Comparison of ENCODE assay signal across 26 cellular contexts in the genomic region with DNA sequence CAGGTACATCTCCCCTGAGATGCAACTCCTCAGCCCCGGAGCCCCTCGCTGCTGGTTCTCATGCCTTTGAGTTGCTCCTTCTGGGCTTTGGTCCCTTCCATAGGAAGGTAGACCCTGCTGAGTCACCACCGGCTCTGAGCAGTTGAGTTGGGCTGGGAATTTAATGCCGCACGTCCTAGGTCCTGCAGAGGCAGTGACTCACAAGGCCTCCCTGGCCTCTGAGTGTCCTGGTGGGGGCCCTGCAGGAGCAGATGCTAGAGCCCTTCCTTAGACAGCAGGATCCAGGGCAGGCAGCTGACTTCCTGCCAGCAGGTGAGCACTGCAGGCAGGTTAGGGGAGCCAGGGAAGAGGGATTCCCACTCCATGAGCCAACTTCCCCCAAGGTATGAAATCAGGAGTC. TPM values are rescaled to one million over a fixed set of nuclear protein-coding genes. Genes with fewer than 3 reads are reported as not detected.
DNase-seq lines count a peak whose midpoint lies in the region; ATAC-seq, FAIRE-seq and TF ChIP-seq lines count a peak whose summit lies in the region.
"Had no signal": no experiment of that assay in that cellular context is flagged by ENCODE, and none has a peak within 500 bp of the region (broad histone marks: within the 10 kb centered on the region; RNA-seq: fewer than 3 reads in every experiment).

No MANE protein-coding gene starts in this region.

- H3K9ac ChIP-seq in H1 (replicated peaks in 1 of 4; ENCODE audit: extremely low read depth in 1 of 4, low read depth in 3 of 4, low read length in 3 of 4) (no peak overlapping the region), mesendoderm (ENCODE audit: low read length) (no peak overlapping the region)
- H3K9ac ChIP-seq: BLaER1 treated with 17β-estradiol and CSF1 and Interleukin-3, amounts not matched to agents 10 nM and 100 nM had no signal

- H3K4me2 ChIP-seq in A549 (peak overlapping the region; percentile 27), H1 (ENCODE audit: insufficient read depth in 1 of 2, low read depth in 2 of 2, low read length in 2 of 2) (no peak overlapping the region), mesendoderm (ENCODE audit: low read length) (no peak overlapping the region)
- H3K4me2 ChIP-seq: BLaER1 treated with 17β-estradiol and CSF1 and Interleukin-3, amounts not matched to agents 10 nM and 100 nM had no signal

- H3K18ac ChIP-seq in H1 (ENCODE audit: extremely low read depth, low read length) (peak overlapping the region; percentile 62; the same call in 1 of the 2 replicates), mesendoderm (ENCODE audit: low read length) (no peak overlapping the region)

- FAIRE-seq in A549 (lab: Jason Lieb, UNC) (no peak), H1 (lab: Jason Lieb, UNC) (no peak)
- FAIRE-seq: GM19239 had no signal

- H3K4me3 ChIP-seq in A549 = no peak overlapping the region
- H3K4me3 ChIP-seq in H1 (ENCODE audit: extremely low read depth in 1 of 4, insufficient read depth in 2 of 4, low read depth in 3 of 4, low read length in 4 of 4) = no peak overlapping the region
- H3K4me3 ChIP-seq in mesendoderm (ENCODE audit: low read length) = no peak overlapping the region
- H3K4me3 ChIP-seq: BLaER1 treated with 17β-estradiol and CSF1 and Interleukin-3, amounts not matched to agents 10 nM and 100 nM; SJCRH30 had no signal

- no peak overlapping the region for H3K14ac ChIP-seq in H1 (ENCODE audit: insufficient read length)

- ATAC-seq in A549 (peak in 1 of 2 experiments; percentile 43; a peak in 2 of 6 replicates), HG02938 (IDR thresholded peaks at IDR 0.05; ENCODE audit: unreplicated experiment) (no peak), HG03039 (IDR thresholded peaks at IDR 0.05; ENCODE audit: unreplicated experiment) (no peak)
- ATAC-seq: CD8-positive, alpha-beta T cell had no signal

- peaks cover 22% of the 10 kb centered on the region for H3K4me1 ChIP-seq in A549
- peaks cover 0 to 4% (median 0%) of the 10 kb centered on the region in 4 experiments; a peak in 3 of 7 replicates for H3K4me1 ChIP-seq in H1 (replicated peaks in 1 of 4; ENCODE audit: control insufficient read depth in 3 of 4, insufficient read depth in 4 of 4, low read length in 3 of 4)
- no peaks in the 10 kb centered on the region for H3K4me1 ChIP-seq in mesendoderm (ENCODE audit: control insufficient read depth, low read depth, low read length)
- H3K4me1 ChIP-seq: SJCRH30 had no signal

- TF ChIP-seq RAD21 in A549 (conservative IDR thresholded peaks at IDR 0.05 in 1 of 2, IDR thresholded peaks at IDR 0.05 in 1 of 2) = no peak
- TF ChIP-seq RAD21 in H1 (IDR thresholded peaks at IDR 0.05 in 1 of 2, conservative IDR thresholded peaks at IDR 0.05 in 1 of 2; ENCODE audit: low read depth in 2 of 2, low read length in 2 of 2) = no peak

- no peaks in the 10 kb centered on the region for H3K79me2 ChIP-seq in H1 (ENCODE audit: control insufficient read depth in 1 of 2, insufficient read depth in 2 of 2, low read length in 2 of 2)
- H3K79me2 ChIP-seq in mesendoderm (ENCODE audit: control insufficient read depth, insufficient read depth, low read length) = no peaks in the 10 kb centered on the region

- TF ChIP-seq POLR2A in A549 (IDR thresholded peaks at IDR 0.05; ENCODE audit: low read length) = no peak
- no peak for TF ChIP-seq POLR2A in H1 (IDR thresholded peaks at IDR 0.05; ENCODE audit: control extremely low read depth in 1 of 2, low read depth in 2 of 2, low read length in 2 of 2)

- H4K8ac ChIP-seq in H1 (ENCODE audit: extremely low read depth, insufficient read depth, low read length) (no peak overlapping the region), mesendoderm (ENCODE audit: low read depth, low read length) (no peak overlapping the region)

- POLR2A ChIA-PET in A549 (lab: Yijun Ruan, JAX) = no interaction called here
- POLR2A ChIA-PET in H1 (lab: Charles Lee; ENCODE audit: partially characterized antibody) = interaction anchor here (1.4 to 1.5 kb wide), 2 partner anchors 13 to 21 kb away, joined by 3 read pairs; no protein-coding TSS in a partner anchor

- H3K9me3 ChIP-seq in A549 (no peaks in the 10 kb centered on the region), H1 (ENCODE audit: insufficient read depth in 2 of 2, low read depth in 1 of 2, low read length in 1 of 2) (no peaks in the 10 kb centered on the region)
- H3K9me3 ChIP-seq: BLaER1 treated with 17β-estradiol and CSF1 and Interleukin-3, amounts not matched to agents 10 nM and 100 nM; SJCRH30 had no signal

- WGBS in A549 (ENCODE audit: missing lambda C conversion rate) = 19% methylated on average over 5 of the region's 5 CpGs
- 65% methylated on average over 5 of the region's 5 CpGs; no CpG with 5 or more reads in 1 of the 2 experiments for WGBS in H1 (ENCODE audit: extremely low coverage in 1 of 2, insufficient coverage in 1 of 2, insufficient read length in 1 of 2, insufficient replicate concordance in 2 of 2, low coverage in 1 of 2, low lambda C conversion rate in 2 of 2, missing lambda C conversion rate in 1 of 2), 2 experiments
- WGBS in mesendoderm (ENCODE audit: extremely low coverage, insufficient coverage, low lambda C conversion rate) = no CpG with 5 or more reads among the region's 5 CpGs

- TF ChIP-seq EP300 in A549 (IDR thresholded peaks at IDR 0.05) (no peak), H1 (IDR thresholded peaks at IDR 0.05; ENCODE audit: borderline replicate concordance in 1 of 2, low read depth in 2 of 2, low read length in 2 of 2) (no peak)

- 0 out of 2 replicates have a peak overlapping the region, but pooled peaks have one; percentile 24 for H2AK5ac ChIP-seq in H1 (ENCODE audit: low read depth, low read length)
- no peak overlapping the region for H2AK5ac ChIP-seq in mesendoderm (ENCODE audit: low read length)

- no peaks in the 10 kb centered on the region for H3K36me3 ChIP-seq in H1 (ENCODE audit: control insufficient read depth in 2 of 4, insufficient read depth in 4 of 4, low read length in 3 of 4)
- no peaks in the 10 kb centered on the region for H3K36me3 ChIP-seq in mesendoderm (ENCODE audit: control insufficient read depth, insufficient read depth, low read length)
- H3K36me3 ChIP-seq: BLaER1 treated with 17β-estradiol and CSF1 and Interleukin-3, amounts not matched to agents 10 nM and 100 nM; SJCRH30 had no signal

- no peak overlapping the region for H2BK15ac ChIP-seq in H1 (ENCODE audit: low read length)
- no peak overlapping the region for H2BK15ac ChIP-seq in mesendoderm (replicated peaks; ENCODE audit: low read depth)

- H3K23ac ChIP-seq in H1 (ENCODE audit: insufficient read length) = no peak overlapping the region
- no peak overlapping the region for H3K23ac ChIP-seq in mesendoderm (ENCODE audit: low read length)

- H2BK120ac ChIP-seq in H1 (replicated peaks; ENCODE audit: low read depth, low read length) (no peak overlapping the region), mesendoderm (ENCODE audit: low read depth, low read length) (no peak overlapping the region)

- H3K79me1 ChIP-seq in H1 (ENCODE audit: low read depth, low read length) = no peaks in the 10 kb centered on the region
- no peaks in the 10 kb centered on the region for H3K79me1 ChIP-seq in mesendoderm (ENCODE audit: low read length)

- peak overlapping the region; percentile 52 to 76; a peak in 5 of 6 replicates for H3K27ac ChIP-seq in A549
- H3K27ac ChIP-seq in H1 (ENCODE audit: low read depth, low read length) = no peak overlapping the region
- no peak overlapping the region for H3K27ac ChIP-seq in mesendoderm (ENCODE audit: low read depth, low read length)
- H3K27ac ChIP-seq: 22Rv1; BLaER1 treated with 17β-estradiol and CSF1 and Interleukin-3, amounts not matched to agents 10 nM and 100 nM; HL-60; SJCRH30 had no signal

- no peak overlapping the region for H3K4ac ChIP-seq in H1 (replicated peaks; ENCODE audit: insufficient read length, low read depth, low read length)
- no peak overlapping the region for H3K4ac ChIP-seq in mesendoderm (ENCODE audit: low read depth, low read length)

- no peak overlapping the region for H2BK12ac ChIP-seq in H1 (ENCODE audit: low read depth, low read length)

- TF ChIP-seq CTCF in A549 (IDR thresholded peaks at IDR 0.05) (no peak), H1 (IDR thresholded peaks at IDR 0.05; ENCODE audit: control extremely low read depth in 1 of 3, insufficient read depth in 1 of 3, low read depth in 1 of 3, low read length in 3 of 3) (no peak)

- DNase-seq in A549 (ENCODE audit: low read depth in 1 of 2, low spot score in 1 of 2) = peak in 1 of 2 experiments; percentile 32
- peak; percentile 47 for DNase-seq in HT1080 (ENCODE audit: low read depth)
- DNase-seq in H1 (ENCODE audit: low read depth in 1 of 2, low spot score in 2 of 2) = no peak
- DNase-seq in mesendoderm = peak; percentile 57
- no peak for DNase-seq in Kasumi-1 (lab: John Stamatoyannopoulos, UW)
- DNase-seq in HuH-7 (ENCODE audit: low spot score) = no peak
- DNase-seq: CD8-positive, alpha-beta T cell; DND-41; HFFc6; KG1; MV-4-11; NCI-H1105 treated with DMSO at 0.1 percent for 48 hours; NCI-H2081; NCI-H2171; NCI-H345; NCI-H524; NCI-H774; NK-92 treated with Interleukin-12 subunit alpha and Interleukin-12 subunit beta, amount 100 ng/mL, for 24 hours; SJCRH30 had no signal

- no peak overlapping the region for H2BK5ac ChIP-seq in H1 (ENCODE audit: low read depth, low read length)
- no peak overlapping the region for H2BK5ac ChIP-seq in mesendoderm (ENCODE audit: low read length)

- H2BK20ac ChIP-seq in H1 (ENCODE audit: low read length) = no peak overlapping the region

- no peak overlapping the region for H4K91ac ChIP-seq in H1 (replicated peaks; ENCODE audit: insufficient read length, low read length)

- no peak overlapping the region for H3K56ac ChIP-seq in H1 (replicated peaks; ENCODE audit: insufficient read length, low read depth, low read length)
- no peak overlapping the region for H3K56ac ChIP-seq in mesendoderm (ENCODE audit: low read length)

- H4K5ac ChIP-seq in H1 (ENCODE audit: insufficient read length, low read depth, low read length) = no peak overlapping the region
- no peak overlapping the region for H4K5ac ChIP-seq in mesendoderm (ENCODE audit: low read length)

- H4K20me1 ChIP-seq in H1 (replicated peaks in 1 of 2; ENCODE audit: control insufficient read depth in 1 of 2, insufficient read depth in 2 of 2, low read length in 2 of 2) = no peaks in the 10 kb centered on the region

- CTCF ChIA-PET in A549 (lab: Yijun Ruan, JAX) (interaction anchor here (1.1 to 1.9 kb wide), 2 partner anchors 10 to 193 kb away, joined by 3 to 6 read pairs; no protein-coding TSS in a partner anchor), H1 (lab: Charles Lee; ENCODE audit: partially characterized antibody) (interaction anchor here (0.6 to 9.3 kb wide), 8 partner anchors 13 to 227 kb away, joined by 3 to 119 read pairs (median 3); no protein-coding TSS in a partner anchor)

- H2AFZ ChIP-seq in H1 (ENCODE audit: low read length) = no peak overlapping the region; the same call in 1 of the 2 replicates

- H3K27me3 ChIP-seq in H1 (replicated peaks in 1 of 4; ENCODE audit: control insufficient read depth in 3 of 4, extremely low read depth in 1 of 4, insufficient read depth in 3 of 4, low read length in 3 of 4) (peaks cover 0 to 10% (median 4%) of the 10 kb centered on the region in 4 experiments; a peak in 5 of 7 replicates), mesendoderm (ENCODE audit: insufficient read depth, low read length, poor library complexity) (peaks cover 3% of the 10 kb centered on the region)
- H3K27me3 ChIP-seq: SJCRH30 had no signal

- H3K23me2 ChIP-seq in H1 (ENCODE audit: low read depth, low read length) = peaks cover 10% of the 10 kb centered on the region; the same call in 1 of the 2 replicates

RNA-seq across cellular contexts. Expression of a gene that starts 5.5 kb away (rescaled TPM):
- polyA plus RNA-seq in A549 (2011; rRNA removed) (55.2 and 86.5 TPM in 2 replicates), A549 (2017; fragmentation: RNase III; extraction: RNeasy Plus Mini Kit Qiagen cat#74134 plus additional on column Dnase treatment) (50.3 to 60.8 TPM (median 55.0 TPM) in 3 replicates), H1 (2011; rRNA removed) (6.8 and 7.4 TPM in 2 replicates)
- polyA plus RNA-seq in A549 (2012; cell fraction: cytosol; rRNA removed) = 48.2 and 56.5 TPM in 2 replicates
- polyA plus RNA-seq in A549 (2012; cell fraction: nucleus; rRNA removed) = 111 and 135 TPM in 2 replicates
- polyA minus RNA-seq in A549 (2011; rRNA and poly(A)+ RNA removed) = 242 and 247 TPM in 2 replicates
- 0.10 TPM in 1 of 2 replicates, not detected in the other for total RNA-seq in HT1080 (2014; rRNA removed; shearing (Covaris generic))
- polyA plus RNA-seq in HT1080 (2015; cell fraction: cytosol; rRNA removed) = 0.01 and 0.03 TPM in 2 replicates
- 0.27 and 0.59 TPM in 2 replicates for polyA plus RNA-seq in HT1080 (2015; cell fraction: nucleus; rRNA removed)
- total RNA-seq in H1 (2021; fragmentation: NEBNext Ultra II Directional; extraction: Animal tissue kit (Norgen Biotek cat#: 25700)) = 4.5 and 4.6 TPM in 2 replicates
- 6.6 TPM for polyA plus RNA-seq in H1 (2011; cell fraction: cytosol; rRNA removed)
- polyA plus RNA-seq in H1 (2011; cell fraction: nucleus; rRNA removed) = 15.9 TPM
- polyA plus RNA-seq in H1 (2012, experiment 1 of 2) = 2.3 to 4.3 TPM (median 3.8 TPM) in 4 replicates
- 2.0 TPM for polyA plus RNA-seq in H1 (2012, experiment 2 of 2)
- polyA plus RNA-seq in H1 (2013, experiment 1 of 2) = 3.3 TPM
- polyA plus RNA-seq in H1 (2013, experiment 2 of 2) = 3.0 TPM
- polyA minus RNA-seq in H1 (2011; rRNA and poly(A)+ RNA removed) = 13.5 and 15.7 TPM in 2 replicates
- 13.7 TPM for polyA minus RNA-seq in H1 (2011; cell fraction: cytosol; rRNA and poly(A)+ RNA removed)
- polyA minus RNA-seq in H1 (2011; cell fraction: nucleus; rRNA and poly(A)+ RNA removed) = 10.5 TPM
- 0.58 TPM for polyA plus RNA-seq in mesendoderm (2013, experiment 1 of 2)
- 0.55 TPM for polyA plus RNA-seq in mesendoderm (2013, experiment 2 of 2)
- total RNA-seq: CD8-positive, alpha-beta T cell; HT-29 had no signal

Comparison
In these comparisons a context has a peak if more than half of its experiments do, and no peak if none do; other contexts are left out.
1. DNase-seq: peak in HT1080 (single experiment) and mesendoderm (single experiment); none in H1 (0 of 2), Kasumi-1 (0 of 2) and HuH-7 (single experiment).
2. H3K27ac ChIP-seq: peak in A549 (2 of 2); none in H1 (single experiment) and mesendoderm (single experiment).